Comparison of ENCODE assay signal across 1 cellular context in genomic region chr13:48831248-48831647, GRCh38.
A peak's percentile ranks its signal among the peaks of the same experiment; 100 is the strongest.
TF ChIP-seq lines count a peak whose summit lies in the region.

No MANE protein-coding gene starts in this region.

TF ChIP-seq in GM12878, 131 proteins besides CTCF, POLR2A, EP300 and RAD21 (continued from another document and continues in another):
- TF ChIP-seq, protein P1, sequence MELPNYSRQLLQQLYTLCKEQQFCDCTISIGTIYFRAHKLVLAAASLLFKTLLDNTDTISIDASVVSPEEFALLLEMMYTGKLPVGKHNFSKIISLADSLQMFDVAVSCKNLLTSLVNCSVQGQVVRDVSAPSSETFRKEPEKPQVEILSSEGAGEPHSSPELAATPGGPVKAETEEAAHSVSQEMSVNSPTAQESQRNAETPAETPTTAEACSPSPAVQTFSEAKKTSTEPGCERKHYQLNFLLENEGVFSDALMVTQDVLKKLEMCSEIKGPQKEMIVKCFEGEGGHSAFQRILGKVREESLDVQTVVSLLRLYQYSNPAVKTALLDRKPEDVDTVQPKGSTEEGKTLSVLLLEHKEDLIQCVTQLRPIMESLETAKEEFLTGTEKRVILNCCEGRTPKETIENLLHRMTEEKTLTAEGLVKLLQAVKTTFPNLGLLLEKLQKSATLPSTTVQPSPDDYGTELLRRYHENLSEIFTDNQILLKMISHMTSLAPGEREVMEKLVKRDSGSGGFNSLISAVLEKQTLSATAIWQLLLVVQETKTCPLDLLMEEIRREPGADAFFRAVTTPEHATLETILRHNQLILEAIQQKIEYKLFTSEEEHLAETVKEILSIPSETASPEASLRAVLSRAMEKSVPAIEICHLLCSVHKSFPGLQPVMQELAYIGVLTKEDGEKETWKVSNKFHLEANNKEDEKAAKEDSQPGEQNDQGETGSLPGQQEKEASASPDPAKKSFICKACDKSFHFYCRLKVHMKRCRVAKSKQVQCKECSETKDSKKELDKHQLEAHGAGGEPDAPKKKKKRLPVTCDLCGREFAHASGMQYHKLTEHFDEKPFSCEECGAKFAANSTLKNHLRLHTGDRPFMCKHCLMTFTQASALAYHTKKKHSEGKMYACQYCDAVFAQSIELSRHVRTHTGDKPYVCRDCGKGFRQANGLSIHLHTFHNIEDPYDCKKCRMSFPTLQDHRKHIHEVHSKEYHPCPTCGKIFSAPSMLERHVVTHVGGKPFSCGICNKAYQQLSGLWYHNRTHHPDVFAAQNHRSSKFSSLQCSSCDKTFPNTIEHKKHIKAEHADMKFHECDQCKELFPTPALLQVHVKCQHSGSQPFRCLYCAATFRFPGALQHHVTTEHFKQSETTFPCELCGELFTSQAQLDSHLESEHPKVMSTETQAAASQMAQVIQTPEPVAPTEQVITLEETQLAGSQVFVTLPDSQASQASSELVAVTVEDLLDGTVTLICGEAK (IDR thresholded peaks at IDR 0.05; ENCODE audit: borderline replicate concordance) = no peak
- TF ChIP-seq BMI1 (IDR thresholded peaks at IDR 0.05; ENCODE audit: borderline replicate concordance) (no peak), JUND (IDR thresholded peaks at IDR 0.05; ENCODE audit: low read depth, low read length) (0 out of 2 replicates have a peak, but pooled peaks have one; percentile 15), NFYA (IDR thresholded peaks at IDR 0.05; ENCODE audit: borderline replicate concordance, low read depth, low read length) (no peak), NR2F1 (conservative IDR thresholded peaks at IDR 0.05) (peak; percentile 50), HDAC6 (IDR thresholded peaks at IDR 0.05; ENCODE audit: unreplicated experiment) (no peak), CHD4 (IDR thresholded peaks at IDR 0.05) (no peak), MEF2A (IDR thresholded peaks at IDR 0.05; ENCODE audit: insufficient read depth, low read depth, low read length) (0 out of 2 replicates have a peak, but pooled peaks have one; percentile 14), ATF2 (IDR thresholded peaks at IDR 0.05; ENCODE audit: low read length) (peak; percentile 32; the same call in 1 of the 2 replicates), SREBF1 (IDR thresholded peaks at IDR 0.05; ENCODE audit: low read length) (no peak), FOS (IDR thresholded peaks at IDR 0.05; ENCODE audit: borderline replicate concordance, extremely low read depth, insufficient read length) (no peak), JUNB (IDR thresholded peaks at IDR 0.05) (peak; percentile 90), ESRRA (IDR thresholded peaks at IDR 0.05; ENCODE audit: low read length) (no peak), SMAD5 (IDR thresholded peaks at IDR 0.05; ENCODE audit: low read depth) (no peak), ZNF384 (IDR thresholded peaks at IDR 0.05; ENCODE audit: borderline replicate concordance, low read depth, low read length) (no peak), SMC3 (IDR thresholded peaks at IDR 0.05; ENCODE audit: borderline replicate concordance, low read length) (no peak), SMAD1 (IDR thresholded peaks at IDR 0.05; ENCODE audit: low read depth, partially characterized antibody) (no peak), WRNIP1 (IDR thresholded peaks at IDR 0.05; ENCODE audit: borderline replicate concordance, low read depth, low read length) (no peak), HDGF (IDR thresholded peaks at IDR 0.05) (no peak), ATF7 (IDR thresholded peaks at IDR 0.05; ENCODE audit: low read depth) (no peak), ZZZ3 (IDR thresholded peaks at IDR 0.05; ENCODE audit: control insufficient read depth, insufficient read length, low read depth) (no peak), NFIC (IDR thresholded peaks at IDR 0.05; ENCODE audit: low read depth, low read length) (no peak), PAX8 (IDR thresholded peaks at IDR 0.05) (no peak), CBX5 (IDR thresholded peaks at IDR 0.05; ENCODE audit: low read depth) (no peak), SPI1 (IDR thresholded peaks at IDR 0.05; ENCODE audit: borderline replicate concordance, insufficient read depth, low read depth, low read length) (no peak), ZNF274 (IDR thresholded peaks at IDR 0.05; ENCODE audit: insufficient read depth, insufficient read length) (no peak), RBBP5 (conservative IDR thresholded peaks at IDR 0.05) (no peak), KAT2A (conservative IDR thresholded peaks at IDR 0.05; ENCODE audit: control insufficient read depth, low read depth, low read length) (no peak), LARP7 (IDR thresholded peaks at IDR 0.05) (no peak), EGR1 (IDR thresholded peaks at IDR 0.05; ENCODE audit: borderline replicate concordance in 1 of 2, low read depth in 2 of 2, low read length in 2 of 2) (no peak), KDM1A (IDR thresholded peaks at IDR 0.05; ENCODE audit: borderline replicate concordance) (no peak), BCL11A (IDR thresholded peaks at IDR 0.05; ENCODE audit: low read depth, low read length) (peak; percentile 47; the same call in 1 of the 2 replicates), BRCA1 (IDR thresholded peaks at IDR 0.05; ENCODE audit: low read depth, low read length) (no peak), SMARCA5 (IDR thresholded peaks at IDR 0.05) (no peak), ZBTB4 (CRISPR knock-in tag; IDR thresholded peaks at IDR 0.05) (no peak), ZNF24 (IDR thresholded peaks at IDR 0.05) (no peak), PRDM15 (CRISPR knock-in tag; IDR thresholded peaks at IDR 0.05) (no peak), TCF12 (IDR thresholded peaks at IDR 0.05; ENCODE audit: low read depth, low read length) (no peak), SUPT20H (IDR thresholded peaks at IDR 0.05; ENCODE audit: borderline replicate concordance, control insufficient read depth, low read depth, low read length) (no peak), PAX5 (IDR thresholded peaks at IDR 0.05; ENCODE audit: borderline replicate concordance, low read depth, low read length) (0 out of 2 replicates have a peak, but pooled peaks have one; percentile 43), TAF1 (IDR thresholded peaks at IDR 0.05; ENCODE audit: borderline replicate concordance, low read depth, low read length) (no peak), SREBF2 (IDR thresholded peaks at IDR 0.05; ENCODE audit: low read length) (no peak), NR2C1 (IDR thresholded peaks at IDR 0.05) (no peak), GABPA (IDR thresholded peaks at IDR 0.05; ENCODE audit: low read depth) (no peak), MLLT1 (IDR thresholded peaks at IDR 0.05) (no peak)
- TF ChIP-seq, protein P2, sequence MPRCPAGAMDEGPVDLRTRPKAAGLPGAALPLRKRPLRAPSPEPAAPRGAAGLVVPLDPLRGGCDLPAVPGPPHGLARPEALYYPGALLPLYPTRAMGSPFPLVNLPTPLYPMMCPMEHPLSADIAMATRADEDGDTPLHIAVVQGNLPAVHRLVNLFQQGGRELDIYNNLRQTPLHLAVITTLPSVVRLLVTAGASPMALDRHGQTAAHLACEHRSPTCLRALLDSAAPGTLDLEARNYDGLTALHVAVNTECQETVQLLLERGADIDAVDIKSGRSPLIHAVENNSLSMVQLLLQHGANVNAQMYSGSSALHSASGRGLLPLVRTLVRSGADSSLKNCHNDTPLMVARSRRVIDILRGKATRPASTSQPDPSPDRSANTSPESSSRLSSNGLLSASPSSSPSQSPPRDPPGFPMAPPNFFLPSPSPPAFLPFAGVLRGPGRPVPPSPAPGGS (IDR thresholded peaks at IDR 0.05; ENCODE audit: borderline replicate concordance, insufficient read depth, low read depth, low read length, poor library complexity, severe bottlenecking) = no peak
- TF ChIP-seq, protein P3, sequence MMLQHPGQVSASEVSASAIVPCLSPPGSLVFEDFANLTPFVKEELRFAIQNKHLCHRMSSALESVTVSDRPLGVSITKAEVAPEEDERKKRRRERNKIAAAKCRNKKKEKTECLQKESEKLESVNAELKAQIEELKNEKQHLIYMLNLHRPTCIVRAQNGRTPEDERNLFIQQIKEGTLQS (IDR thresholded peaks at IDR 0.05; ENCODE audit: borderline replicate concordance, extremely low read depth, low read depth, low read length) = no peak
- TF ChIP-seq, protein P4, sequence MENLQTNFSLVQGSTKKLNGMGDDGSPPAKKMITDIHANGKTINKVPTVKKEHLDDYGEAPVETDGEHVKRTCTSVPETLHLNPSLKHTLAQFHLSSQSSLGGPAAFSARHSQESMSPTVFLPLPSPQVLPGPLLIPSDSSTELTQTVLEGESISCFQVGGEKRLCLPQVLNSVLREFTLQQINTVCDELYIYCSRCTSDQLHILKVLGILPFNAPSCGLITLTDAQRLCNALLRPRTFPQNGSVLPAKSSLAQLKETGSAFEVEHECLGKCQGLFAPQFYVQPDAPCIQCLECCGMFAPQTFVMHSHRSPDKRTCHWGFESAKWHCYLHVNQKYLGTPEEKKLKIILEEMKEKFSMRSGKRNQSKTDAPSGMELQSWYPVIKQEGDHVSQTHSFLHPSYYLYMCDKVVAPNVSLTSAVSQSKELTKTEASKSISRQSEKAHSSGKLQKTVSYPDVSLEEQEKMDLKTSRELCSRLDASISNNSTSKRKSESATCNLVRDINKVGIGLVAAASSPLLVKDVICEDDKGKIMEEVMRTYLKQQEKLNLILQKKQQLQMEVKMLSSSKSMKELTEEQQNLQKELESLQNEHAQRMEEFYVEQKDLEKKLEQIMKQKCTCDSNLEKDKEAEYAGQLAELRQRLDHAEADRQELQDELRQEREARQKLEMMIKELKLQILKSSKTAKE (IDR thresholded peaks at IDR 0.05; ENCODE audit: low read depth, poor library complexity, severe bottlenecking) = no peak
